7 cellular contexts compared by ENCODE assay signal in genomic region chr22:32202539-32203180, GRCh38. TPM values are rescaled to one million over a fixed set of nuclear protein-coding genes. Genes with fewer than 3 reads are reported as not detected.
DNase-seq lines count a peak whose midpoint lies in the region; ATAC-seq, FAIRE-seq and TF ChIP-seq lines count a peak whose summit lies in the region.

No MANE protein-coding gene starts in this region.

- in situ Hi-C loops in IMR-90 (cut with MboI; ENCODE audit: low sequenced_read_pairs) (no loop called here), transverse colon (cut with MboI; ENCODE audit: low pct_ligation_motif_present in 1 of 4, low pct_unique_long_range_greater_than_20kb in 1 of 4, low sequenced_read_pairs in 3 of 4) (no loop called here)

- H2BK20ac ChIP-seq in IMR-90 (ENCODE audit: low read depth, low read length) = no peak overlapping the region

- H3K4me3 ChIP-seq in DND-41 (ENCODE audit: low read depth in 1 of 2, low read length in 2 of 2) (no peak overlapping the region), IMR-90 (ENCODE audit: insufficient read depth, low read depth, low read length) (no peak overlapping the region), bronchial epithelial cell (ENCODE audit: low read depth, low read length) (no peak overlapping the region), kidney epithelial cell (ENCODE audit: low read depth, low read length) (no peak overlapping the region), transverse colon (peak overlapping the region in 2 of 4 donors; percentile 13 to 29)

- no peak overlapping the region for H3K4me2 ChIP-seq in DND-41 (ENCODE audit: insufficient read depth, low read length)
- H3K4me2 ChIP-seq in IMR-90 (ENCODE audit: low read depth, low read length) = no peak overlapping the region

- H4K8ac ChIP-seq in IMR-90 (ENCODE audit: low read depth in 2 of 2, low read length in 2 of 2) = no peak overlapping the region

- no peak overlapping the region for H3K23ac ChIP-seq in IMR-90 (ENCODE audit: low read depth, low read length)

- no peak overlapping the region for H2BK5ac ChIP-seq in IMR-90 (ENCODE audit: low read depth, low read length, poor library complexity, severe bottlenecking)

- dilution Hi-C loops in IMR-90 (cut with HindIII; ENCODE audit: low sequenced_read_pairs, unreplicated experiment) = no loop called here

- H3K9me3 ChIP-seq in DND-41 (ENCODE audit: insufficient read depth, low read length, severe bottlenecking) = no peaks in the 10 kb centered on the region
- H3K9me3 ChIP-seq in IMR-90 (ENCODE audit: control insufficient read depth, insufficient read depth, low read length) = no peaks in the 10 kb centered on the region
- no peaks in the 10 kb centered on the region for H3K9me3 ChIP-seq in transverse colon

- H3K56ac ChIP-seq in IMR-90 (ENCODE audit: extremely low read depth, insufficient read depth, low read length) = no peak overlapping the region

- H3K27ac ChIP-seq in DND-41 (ENCODE audit: low read length) = no peak overlapping the region
- no peak overlapping the region for H3K27ac ChIP-seq in IMR-90 (ENCODE audit: insufficient read depth, low read length)
- no peak overlapping the region for H3K27ac ChIP-seq in transverse colon

- FAIRE-seq in bronchial epithelial cell (lab: Jason Lieb, UNC) = peak; percentile 64

- H3K9ac ChIP-seq in DND-41 (ENCODE audit: low read depth, low read length) (no peak overlapping the region), IMR-90 (ENCODE audit: low read depth, low read length) (no peak overlapping the region)

- H3K36me3 ChIP-seq in DND-41 (ENCODE audit: insufficient read depth, low read length) (no peaks in the 10 kb centered on the region), IMR-90 (ENCODE audit: control insufficient read depth, insufficient read depth, low read length) (no peaks in the 10 kb centered on the region), bronchial epithelial cell (ENCODE audit: control insufficient read depth, insufficient read depth, low read length) (no peaks in the 10 kb centered on the region), kidney epithelial cell (ENCODE audit: control insufficient read depth, insufficient read depth, low read length) (no peaks in the 10 kb centered on the region), transverse colon (no peaks in the 10 kb centered on the region)

- peak; percentile 32; the same call in 1 of the 2 replicates for TF ChIP-seq RAD21 in IMR-90 (IDR thresholded peaks at IDR 0.05; ENCODE audit: low read length)

- H3K14ac ChIP-seq in IMR-90 (replicated peaks; ENCODE audit: low read depth, low read length) = no peak overlapping the region

- ATAC-seq in DND-41 (ENCODE audit: insufficient read depth, low read depth) = peak; percentile 49; the same call in 2 of the 3 replicates
- peak; percentile 76 for ATAC-seq in IMR-90 (ENCODE audit: low read depth)
- no peak for ATAC-seq in HG02973 (IDR thresholded peaks at IDR 0.05; ENCODE audit: unreplicated experiment)

- no peaks in the 10 kb centered on the region for H3K79me2 ChIP-seq in DND-41 (ENCODE audit: insufficient read depth, low read length)

- CTCF ChIA-PET in IMR-90 (lab: Yijun Ruan, JAX) = interaction anchor here (0.6 to 1.0 kb wide), 3 partner anchors 8 to 64 kb away, joined by 3 read pairs; no protein-coding TSS in a partner anchor

- H3K18ac ChIP-seq in IMR-90 (ENCODE audit: low read depth, low read length) = no peak overlapping the region

- no peaks in the 10 kb centered on the region for H3K9me1 ChIP-seq in IMR-90 (ENCODE audit: insufficient read depth, low read length)

- H2BK15ac ChIP-seq in IMR-90 (ENCODE audit: low read depth, low read length) = no peak overlapping the region

- no peaks in the 10 kb centered on the region for H3K79me1 ChIP-seq in IMR-90 (ENCODE audit: low read depth in 1 of 2, low read length in 2 of 2)

- BruUV-seq in IMR-90 (replicated peaks; lab: Mats Ljungman, UMichigan) = no TSS peak

- H4K91ac ChIP-seq in IMR-90 (ENCODE audit: insufficient read depth, low read depth, low read length) = no peak overlapping the region

- no CpG with 5 or more reads among the region's 29 CpGs for WGBS in IMR-90 (ENCODE audit: extremely low coverage in 2 of 2, insufficient read length in 1 of 2), 2 experiments
- 6% methylated on average over 29 of the region's 29 CpGs; no CpG with 5 or more reads in 1 of the 2 donors for WGBS in transverse colon (ENCODE audit: low coverage in 1 of 2), 2 donors

- intact Hi-C loops in IMR-90 (cut with micrococcal nuclease) = loop anchor here (1.0 kb wide), 1 partner anchor 271 kb away; no protein-coding TSS in a partner anchor
- intact Hi-C loops in transverse colon (cut with DNase I; ENCODE audit: low total_unique reads) = no loop called here

- peak; percentile 67 for TF ChIP-seq CTCF in DND-41 (IDR thresholded peaks at IDR 0.05; ENCODE audit: borderline replicate concordance, extremely low read depth, low read length, poor library complexity, severe bottlenecking)
- TF ChIP-seq CTCF in IMR-90 (conservative IDR thresholded peaks at IDR 0.05; ENCODE audit: low read depth, low read length) = peak; percentile 41
- peak; percentile 79 for TF ChIP-seq CTCF in bronchial epithelial cell (IDR thresholded peaks at IDR 0.05; ENCODE audit: insufficient read depth, low read length, severe bottlenecking)
- TF ChIP-seq CTCF in kidney epithelial cell (IDR thresholded peaks at IDR 0.05; ENCODE audit: insufficient read depth, low read length, poor library complexity, severe bottlenecking) = peak; percentile 80
- TF ChIP-seq CTCF in transverse colon (IDR thresholded peaks at IDR 0.05) = peak; percentile 33 to 77 (median 58)

- H3K27me3 ChIP-seq in DND-41 (ENCODE audit: insufficient read depth, low read length, poor library complexity) = peaks cover 10% of the 10 kb centered on the region
- peaks cover 18% of the 10 kb centered on the region; the same call in 1 of the 2 replicates for H3K27me3 ChIP-seq in IMR-90 (ENCODE audit: control insufficient read depth, insufficient read depth, low read length)
- peaks cover 5% of the 10 kb centered on the region for H3K27me3 ChIP-seq in bronchial epithelial cell (ENCODE audit: control insufficient read depth, insufficient read depth, low read length)
- peaks cover 31% of the 10 kb centered on the region for H3K27me3 ChIP-seq in kidney epithelial cell (ENCODE audit: control insufficient read depth, insufficient read depth, low read length)
- H3K27me3 ChIP-seq in transverse colon = peaks cover 35% of the 10 kb centered on the region

- no peak overlapping the region for H2AK5ac ChIP-seq in IMR-90 (ENCODE audit: low read depth, low read length)

- H4K5ac ChIP-seq in IMR-90 (ENCODE audit: low read depth, low read length) = no peak overlapping the region

- TF ChIP-seq POLR2A in IMR-90 (IDR thresholded peaks at IDR 0.05; ENCODE audit: low read depth, low read length) = no peak
- no peak for TF ChIP-seq POLR2A in transverse colon (IDR thresholded peaks at IDR 0.05)

- H2AK9ac ChIP-seq in IMR-90 (replicated peaks; ENCODE audit: low read depth, low read length, poor library complexity) = no peak overlapping the region

- H3K4me1 ChIP-seq in DND-41 (ENCODE audit: insufficient read depth, low read length) = no peaks in the 10 kb centered on the region
- no peaks in the 10 kb centered on the region for H3K4me1 ChIP-seq in IMR-90 (ENCODE audit: control insufficient read depth, insufficient read depth, low read length)
- peaks cover 0 to 12% (median 7%) of the 10 kb centered on the region in 4 donors for H3K4me1 ChIP-seq in transverse colon

- H4K20me1 ChIP-seq in DND-41 (ENCODE audit: insufficient read depth, low read length) = 0 out of 2 replicates have a peak, but pooled peaks cover 4% of the 10 kb centered on the region
- H4K20me1 ChIP-seq in IMR-90 (ENCODE audit: insufficient read depth, low read length) = no peaks in the 10 kb centered on the region

- DNase-seq in DND-41 (peak; percentile 19), IMR-90 (peak; percentile 22), RKO (ENCODE audit: low spot score) (peak; percentile 83), bronchial epithelial cell (ENCODE audit: low read depth) (peak; percentile 37), kidney epithelial cell (ENCODE audit: low read depth) (peak; percentile 21), transverse colon (peak; percentile 71)

- TF ChIP-seq EP300 in transverse colon (IDR thresholded peaks at IDR 0.05; ENCODE audit: low read depth) = no peak

- H2BK120ac ChIP-seq in IMR-90 (ENCODE audit: low read depth, low read length) = no peak overlapping the region

- POLR2A ChIA-PET in IMR-90 (lab: Charles Lee; ENCODE audit: unreplicated experiment) = interaction anchor here (0.6 kb wide), 1 partner anchor 1007 kb away, joined by 4 read pairs; no protein-coding TSS in a partner anchor

- no peak overlapping the region for H3K4ac ChIP-seq in IMR-90 (ENCODE audit: low read depth, low read length)

- H2AFZ ChIP-seq in DND-41 (ENCODE audit: low read depth, low read length) (no peak overlapping the region), IMR-90 (replicated peaks; ENCODE audit: low read length, poor library complexity) (peak overlapping the region; percentile 43)

TF ChIP-seq in IMR-90, 13 proteins besides CTCF, POLR2A, EP300 and RAD21:
- TF ChIP-seq CHD1 (IDR thresholded peaks at IDR 0.05; ENCODE audit: low read depth, low read length) (no peak), SMC3 (IDR thresholded peaks at IDR 0.05; ENCODE audit: low read depth, low read length) (peak; percentile 31)

RNA-seq across cellular contexts. Expression of gene RFPL2, which starts 2.2 kb away (rescaled TPM):
- total RNA-seq in IMR-90 (2012; rRNA removed) (not detected in 2 replicates), bronchial epithelial cell (not detected in 2 replicates), kidney epithelial cell (not detected in 2 replicates), transverse colon (not detected)
- not detected in 2 replicates for polyA plus RNA-seq in IMR-90 (2012; rRNA removed)
- not detected in 2 replicates for polyA plus RNA-seq in IMR-90 (2012; cell fraction: cytosol; rRNA removed)
- not detected in 2 replicates for polyA plus RNA-seq in IMR-90 (2012; cell fraction: nucleus; rRNA removed; ENCODE audit: low replicate concordance)

RNA-seq across cellular contexts. Expression of gene C22orf42, which starts 43.6 kb away (rescaled TPM):
- total RNA-seq in IMR-90 (2012; rRNA removed) (not detected in 2 replicates), bronchial epithelial cell (not detected in 2 replicates), kidney epithelial cell (not detected in 2 replicates), transverse colon (not detected)
- polyA plus RNA-seq in IMR-90 (2012; rRNA removed) = not detected in 2 replicates
- polyA plus RNA-seq in IMR-90 (2012; cell fraction: cytosol; rRNA removed) = not detected in 2 replicates
- not detected in 2 replicates for polyA plus RNA-seq in IMR-90 (2012; cell fraction: nucleus; rRNA removed; ENCODE audit: low replicate concordance)

RNA-seq across cellular contexts. Expression of gene SLC5A4, which starts 52.5 kb away (rescaled TPM):
- total RNA-seq in IMR-90 (2012; rRNA removed) (under 0.01 and 0.18 TPM in 2 replicates), bronchial epithelial cell (not detected in 2 replicates), kidney epithelial cell (0.79 TPM in 1 of 2 replicates, not detected in the other), transverse colon (under 1 TPM in 1 of 4 donors, not detected in 3; 0.41 TPM)
- polyA plus RNA-seq in IMR-90 (2012; rRNA removed) = 0.10 TPM in 1 of 2 replicates, not detected in the other
- polyA plus RNA-seq in IMR-90 (2012; cell fraction: cytosol; rRNA removed) = 0.02 TPM in 1 of 2 replicates, not detected in the other
- polyA plus RNA-seq in IMR-90 (2012; cell fraction: nucleus; rRNA removed; ENCODE audit: low replicate concordance) = 0.17 and 0.24 TPM in 2 replicates

Comparison
In these comparisons a context has a peak if more than half of its experiments do, and no peak if none do; other contexts are left out.
1. DNase-seq: peak in every context shown above with its lines; median percentile 83 in RKO; 71 in transverse colon; 37 in bronchial epithelial cell; 22 in IMR-90; 21 in kidney epithelial cell; 19 in DND-41.